8 cellular contexts compared by ENCODE assay signal in the genomic region with DNA sequence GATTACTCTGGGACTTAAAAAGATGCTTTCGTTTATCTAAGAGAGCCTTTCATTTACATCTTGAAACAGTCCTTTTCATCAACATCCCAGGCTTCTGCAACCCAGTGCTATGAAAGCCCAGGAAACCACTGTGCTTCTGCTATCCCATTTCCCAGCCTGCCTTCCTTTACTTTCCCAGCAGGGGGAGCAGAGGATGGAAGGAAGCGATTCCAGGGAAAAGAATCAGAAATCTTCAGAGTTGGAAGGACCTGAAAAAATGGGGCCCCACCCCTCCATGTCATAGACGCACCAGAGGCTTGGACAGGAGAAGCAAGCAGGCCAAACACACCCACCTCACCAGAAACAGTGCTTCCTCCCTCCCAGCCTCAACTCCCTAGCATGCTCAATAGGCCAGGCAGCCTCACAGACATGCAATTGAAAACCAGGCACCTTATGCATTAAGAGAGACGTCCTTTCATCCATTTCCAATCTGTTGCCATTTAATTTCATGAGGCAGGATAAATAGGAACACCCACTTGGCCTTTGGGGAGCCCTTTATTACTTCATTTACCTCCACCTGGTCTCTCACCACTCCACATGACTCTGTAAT.
DNase-seq lines count a peak whose midpoint lies in the region; TF ChIP-seq lines count a peak whose summit lies in the region.

No MANE protein-coding gene starts in this region.

- no peak overlapping the region for H3K4me3 Mint-ChIP-seq in osteocyte (ENCODE audit: unreplicated experiment)

- H3K9me3 Mint-ChIP-seq in osteocyte (ENCODE audit: unreplicated experiment) = peaks cover 14% of the 10 kb centered on the region

- H3K4me1 Mint-ChIP-seq in osteocyte (ENCODE audit: unreplicated experiment) = no peaks in the 10 kb centered on the region

- no peak overlapping the region for H3K27ac Mint-ChIP-seq in osteocyte (ENCODE audit: unreplicated experiment)

- peak; percentile 90 for TF ChIP-seq CTCF in epithelial cell of proximal tubule (conservative IDR thresholded peaks at IDR 0.05; ENCODE audit: low read depth, low read length)
- peak; percentile 59 for TF ChIP-seq CTCF in osteocyte (IDR thresholded peaks at IDR 0.05)

- DNase-seq in EH (ENCODE audit: low read depth) = peak; percentile 54
- peak; percentile 17 for DNase-seq in NCI-H774 (lab: John Stamatoyannopoulos, UW)
- no peak for DNase-seq in epithelial cell of proximal tubule (ENCODE audit: low read depth)
- DNase-seq in osteocyte (ENCODE audit: extremely low spot score, unreplicated experiment) = no peak
- DNase-seq in LoVo (ENCODE audit: low spot score) = no peak
- no peak for DNase-seq in NCI-H2227 (lab: John Stamatoyannopoulos, UW; ENCODE audit: unreplicated experiment)
- no peak for DNase-seq in NCI-H2081 (lab: John Stamatoyannopoulos, UW)
- no peak for DNase-seq in stimulated activated CD4-positive, alpha-beta T cell treated with anti-CD3 and anti-CD28 coated beads, Interleukin-12 subunit alpha, Interleukin-12 subunit beta, amount 100 ng/mL, for 4 hours

- H3K4me3 ChIP-seq in epithelial cell of proximal tubule (ENCODE audit: low read depth, low read length) = no peak overlapping the region

- H3K36me3 Mint-ChIP-seq in osteocyte (ENCODE audit: unreplicated experiment) = no peaks in the 10 kb centered on the region

- H3K27me3 Mint-ChIP-seq in osteocyte (ENCODE audit: unreplicated experiment) = no peaks in the 10 kb centered on the region

Comparison
In these comparisons a context has a peak if more than half of its experiments do, and no peak if none do; other contexts are left out.
1. DNase-seq: peak in EH (single experiment) and NCI-H774 (single experiment); none in epithelial cell of proximal tubule (single experiment), osteocyte (single experiment), LoVo (single experiment), NCI-H2227 (single experiment), NCI-H2081 (0 of 2) and stimulated activated CD4-positive, alpha-beta T cell treated with anti-CD3 and anti-CD28 coated beads, Interleukin-12 subunit alpha, Interleukin-12 subunit beta, amount 100 ng/mL, for 4 hours (single experiment).